Comparison of ENCODE assay signal across 26 cellular contexts in the genomic region with DNA sequence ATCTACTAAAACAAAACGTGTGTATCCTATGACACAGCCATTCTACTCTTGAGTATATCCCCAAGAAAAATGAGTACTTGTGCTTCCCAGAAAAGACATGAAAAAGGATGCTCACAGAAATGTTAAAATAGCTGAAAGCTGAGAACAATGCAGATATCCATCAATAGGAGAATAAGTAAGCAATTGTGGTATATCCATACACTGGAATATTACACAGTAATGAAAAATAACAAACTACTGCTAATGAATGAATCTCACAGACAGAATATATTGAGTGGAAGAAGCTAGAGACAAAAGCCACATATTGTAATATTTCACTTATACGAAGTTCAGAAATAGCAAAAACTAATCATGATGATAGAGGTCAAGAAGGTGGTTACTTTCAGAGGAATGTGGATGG.
"Had no signal": no experiment of that assay in that cellular context is flagged by ENCODE, and none has a peak within 500 bp of the region (broad histone marks: within the 10 kb centered on the region; RNA-seq: fewer than 3 reads in every experiment).

No MANE protein-coding gene starts in this region.

- H3K36me3 ChIP-seq: colonic mucosa, gastrocnemius medialis, left lung, lower lobe of right lung had no signal

- H3K9me3 ChIP-seq: colonic mucosa, gastrocnemius medialis, lower lobe of right lung, mucosa of descending colon had no signal

- FAIRE-seq: islet of Langerhans, keratinocyte had no signal

- DNase-seq: colonic mucosa; cortex of kidney; dermis blood vessel endothelial cell; dorsolateral prefrontal cortex; effector CD4-positive, alpha-beta T cell; effector memory CD4-positive, alpha-beta T cell; erythroblast; esophagus squamous epithelium; foreskin fibroblast; foreskin melanocyte; gastrocnemius medialis; glutamatergic neuron; heart right ventricle; hippocampal formation; left cardiac atrium; left lung; left ventricle myocardium superior; lower lobe of right lung; mesenchymal stem cell; mucosa of descending colon; naive B cell; naive thymus-derived CD8-positive, alpha-beta T cell had no signal

- H3K27ac ChIP-seq: colonic mucosa, dorsolateral prefrontal cortex, epithelial cell of prostate, esophagus squamous epithelium, gastrocnemius medialis, heart right ventricle, left lung, lower lobe of right lung had no signal

- H3K27me3 ChIP-seq: colonic mucosa, dorsolateral prefrontal cortex, esophagus squamous epithelium, gastrocnemius medialis, heart right ventricle, left lung had no signal

- ATAC-seq: esophagus mucosa; gastrocnemius medialis; heart right ventricle; left cardiac atrium; left lung; left ventricle myocardium superior; lower lobe of right lung; mucosa of descending colon; naive thymus-derived CD8-positive, alpha-beta T cell had no signal

- H3K4me1 ChIP-seq: colonic mucosa, gastrocnemius medialis had no signal

- H3K4me3 ChIP-seq: colonic mucosa, dorsolateral prefrontal cortex, esophagus squamous epithelium, gastrocnemius medialis, heart right ventricle, left lung, lower lobe of right lung, mucosa of descending colon had no signal
